ENCODE assay signal across 8 cellular contexts in the genomic region with DNA sequence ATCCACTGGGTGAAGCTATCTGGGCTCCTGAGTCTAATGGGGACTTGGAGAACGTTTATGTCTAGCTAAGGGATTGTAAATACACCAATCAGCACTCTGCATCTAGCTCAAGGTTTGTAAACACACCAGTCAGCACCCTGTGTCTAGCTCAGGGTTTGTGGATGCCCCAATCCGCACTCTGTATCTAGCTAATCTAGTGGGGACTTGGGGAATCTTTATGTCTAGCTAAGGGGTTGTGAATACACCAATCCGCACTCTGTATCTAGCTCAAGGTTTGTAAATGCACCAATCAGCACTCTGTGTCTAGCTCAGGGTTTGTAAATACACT.
A peak's percentile ranks its signal among the peaks of the same experiment; 100 is the strongest.
DNase-seq lines count a peak whose midpoint lies in the region; ATAC-seq, FAIRE-seq and TF ChIP-seq lines count a peak whose summit lies in the region.
"Not testable (repeated sequence)": the region's sequence is repeated elsewhere in the genome, so short reads cannot be mapped to it uniquely, and the experiment has no call there.

No MANE protein-coding gene starts in this region.

- intact Hi-C loops in CD4-positive, alpha-beta T cell (cut with DNase I, micrococcal nuclease): not testable (repeated sequence)
- intact Hi-C loops in K562 (cut with micrococcal nuclease): loop anchor here (2.0 to 10.0 kb wide), 4 partner anchors 46 to 250 kb away; no protein-coding TSS in a partner anchor

- H3K4me1 Mint-ChIP-seq in CD4-positive, alpha-beta T cell (ENCODE audit: low read depth); activated naive CD4-positive, alpha-beta T cell treated with anti-CD3 and anti-CD28 coated beads, Interleukin-2, amount 50 U/mL, for 24 hours; progenitor cell of endocrine pancreas (ENCODE audit: low read depth): not testable (repeated sequence)
- H3K4me1 Mint-ChIP-seq in neural crest cell: peaks cover 37% of the 10 kb centered on the region
- peaks cover 15% of the 10 kb centered on the region for H3K4me1 Mint-ChIP-seq in type B pancreatic cell (ENCODE audit: unreplicated experiment)

- H3K4me3 ChIP-seq in K562 (peak overlapping the region; percentile 72), epithelial cell of esophagus (ENCODE audit: low read length) (peak overlapping the region; percentile 39)

- not testable (repeated sequence) for H4K20me1 ChIP-seq in K562 (replicated peaks; ENCODE audit: control insufficient read depth, insufficient read depth, low read length)

- whole genome bisulfite sequencing in K562 (ENCODE audit: insufficient coverage, low coverage, missing lambda C conversion rate): 29% methylated on average over 3 of the region's 3 CpGs

- not testable (repeated sequence) for H3K9me3 Mint-ChIP-seq in CD4-positive, alpha-beta T cell; activated naive CD4-positive, alpha-beta T cell treated with anti-CD3 and anti-CD28 coated beads, Interleukin-2, amount 50 U/mL, for 24 hours; progenitor cell of endocrine pancreas (ENCODE audit: low read depth)
- H3K9me3 Mint-ChIP-seq in neural crest cell (peaks cover 21% of the 10 kb centered on the region), type B pancreatic cell (peaks cover 22% of the 10 kb centered on the region)

- not testable (repeated sequence) for TF ChIP-seq EP300 in K562 (IDR thresholded peaks at IDR 0.05; ENCODE audit: low read length)

- peaks cover 13 to 15% of the 10 kb centered on the region in 2 experiments; a peak in 4 of 5 replicates for H3K4me1 ChIP-seq in K562 (replicated peaks in 1 of 2; ENCODE audit: control insufficient read depth in 2 of 2, insufficient read depth in 2 of 2, low read length in 2 of 2)

- not testable (repeated sequence) for H3K27me3 Mint-ChIP-seq in CD4-positive, alpha-beta T cell; activated naive CD4-positive, alpha-beta T cell treated with anti-CD3 and anti-CD28 coated beads, Interleukin-2, amount 50 U/mL, for 24 hours; neural crest cell (ENCODE audit: low read depth); progenitor cell of endocrine pancreas; type B pancreatic cell

- TF ChIP-seq POLR2A in K562 (conservative IDR thresholded peaks at IDR 0.05): not testable (repeated sequence)

- not testable (repeated sequence) for H3K27ac Mint-ChIP-seq in CD4-positive, alpha-beta T cell; activated naive CD4-positive, alpha-beta T cell treated with anti-CD3 and anti-CD28 coated beads, Interleukin-2, amount 50 U/mL, for 24 hours; neural crest cell (ENCODE audit: unreplicated experiment); progenitor cell of endocrine pancreas
- H3K27ac Mint-ChIP-seq in type B pancreatic cell: peak overlapping the region; percentile 83

- TF ChIP-seq CTCF in CD4-positive, alpha-beta T cell (IDR thresholded peaks at IDR 0.05); K562 (IDR thresholded peaks at IDR 0.05 in 2 of 3, conservative IDR thresholded peaks at IDR 0.05 in 1 of 3; ENCODE audit: insufficient read depth in 2 of 3, low read depth in 1 of 3, low read length in 3 of 3); epithelial cell of esophagus (IDR thresholded peaks at IDR 0.05; ENCODE audit: insufficient read depth, low read depth, low read length, missing control alignments); neural crest cell (conservative IDR thresholded peaks at IDR 0.05); progenitor cell of endocrine pancreas (IDR thresholded peaks at IDR 0.05; ENCODE audit: unreplicated experiment); type B pancreatic cell (conservative IDR thresholded peaks at IDR 0.05): not testable (repeated sequence)

- FAIRE-seq in K562 (lab: Jason Lieb, UNC): not testable (repeated sequence)

- ATAC-seq in CD4-positive, alpha-beta T cell (ENCODE audit: poor library complexity); K562: not testable (repeated sequence)

- H3K27me3 ChIP-seq in CD4-positive, alpha-beta T cell (ENCODE audit: control insufficient read depth, insufficient read depth, low read length); K562 (ENCODE audit: control insufficient read depth in 2 of 2, insufficient read depth in 2 of 2, low read length in 2 of 2): not testable (repeated sequence)

- in situ Hi-C loops in K562 (cut with MboI): not testable (repeated sequence)

- POLR2A ChIA-PET in CD4-positive, alpha-beta T cell (lab: Charles Lee): interaction anchor here (1.3 kb wide), 1 partner anchor 507 kb away, joined by 4 read pairs; no protein-coding TSS in a partner anchor
- POLR2A ChIA-PET in K562 (lab: Yijun Ruan, JAX): interaction anchor here (0.6 to 3.6 kb wide), 23 partner anchors 8 to 998 kb away, joined by 3 to 41 read pairs (median 4); partner anchors contain the start of gene BTG1

- peak overlapping the region; percentile 85 for H3K4me2 ChIP-seq in K562 (ENCODE audit: insufficient read depth, low read length)

- H3K9ac ChIP-seq in K562 (ENCODE audit: insufficient read depth in 1 of 2, low read depth in 2 of 2, low read length in 2 of 2): peak overlapping the region; percentile 69 to 97

- not testable (repeated sequence) for H3K9me3 ChIP-seq in CD4-positive, alpha-beta T cell (ENCODE audit: control insufficient read depth, low read length); K562 (replicated peaks; ENCODE audit: control insufficient read depth, insufficient read depth, low read depth, low read length)

- not testable (repeated sequence) for H3K36me3 Mint-ChIP-seq in CD4-positive, alpha-beta T cell (ENCODE audit: low read depth); activated naive CD4-positive, alpha-beta T cell treated with anti-CD3 and anti-CD28 coated beads, Interleukin-2, amount 50 U/mL, for 24 hours; progenitor cell of endocrine pancreas (ENCODE audit: insufficient read depth); type B pancreatic cell
- H3K36me3 Mint-ChIP-seq in neural crest cell (ENCODE audit: low read depth): peaks cover 23% of the 10 kb centered on the region

- not testable (repeated sequence) for H3K9me1 ChIP-seq in K562 (ENCODE audit: control insufficient read depth, insufficient read depth, low read length)

- not testable (repeated sequence) for BruUV-seq in K562 (replicated peaks; lab: Mats Ljungman, UMichigan)

- H2AFZ ChIP-seq in K562 (ENCODE audit: low read depth, low read length): peak overlapping the region; percentile 95

- not testable (repeated sequence) for TF ChIP-seq RAD21 in K562 (CRISPR knock-in tag; conservative IDR thresholded peaks at IDR 0.05 in 1 of 2, IDR thresholded peaks at IDR 0.05 in 1 of 2)

- not testable (repeated sequence) for H3K27ac ChIP-seq in CD4-positive, alpha-beta T cell (ENCODE audit: low read depth, low read length)
- H3K27ac ChIP-seq in K562 (ENCODE audit: extremely low read depth, low read depth, low read length): peak overlapping the region; percentile 83

- H3K4me3 Mint-ChIP-seq in CD4-positive, alpha-beta T cell: peak overlapping the region; percentile 67
- H3K4me3 Mint-ChIP-seq in activated naive CD4-positive, alpha-beta T cell treated with anti-CD3 and anti-CD28 coated beads, Interleukin-2, amount 50 U/mL, for 24 hours: peak overlapping the region; percentile 11
- H3K4me3 Mint-ChIP-seq in neural crest cell (peak overlapping the region; percentile 76), progenitor cell of endocrine pancreas (ENCODE audit: low read depth) (peak overlapping the region; percentile 63), type B pancreatic cell (peak overlapping the region; percentile 82)

- CTCF ChIA-PET in CD4-positive, alpha-beta T cell (lab: Charles Lee); K562 (lab: Yijun Ruan, JAX; ENCODE audit: low intra/inter-chr PET ratio): not testable (repeated sequence)

- DNase-seq in CD4-positive, alpha-beta T cell; epithelial cell of esophagus (ENCODE audit: low read depth); neural crest cell (ENCODE audit: low read depth, low spot score); progenitor cell of endocrine pancreas (ENCODE audit: low spot score, unreplicated experiment); type B pancreatic cell (ENCODE audit: extremely low spot score, unreplicated experiment): not testable (repeated sequence)
- peak; percentile 53 for DNase-seq in ELF-1 (ENCODE audit: low read depth, low spot score)
- DNase-seq in K562 (ENCODE audit: extremely low read depth in 1 of 4, low spot score in 3 of 4): peak in 1 of 4 experiments; percentile 56

- peaks cover 57% of the 10 kb centered on the region for H3K79me2 ChIP-seq in K562 (ENCODE audit: control insufficient read depth, insufficient read depth, low read length)

- H3K36me3 ChIP-seq in K562 (ENCODE audit: control insufficient read depth, insufficient read depth, low read length): not testable (repeated sequence)

TF ChIP-seq in K562, 482 proteins besides CTCF, POLR2A, EP300 and RAD21 (continues in another document):
- TF ChIP-seq ZNF639 (CRISPR knock-in tag; conservative IDR thresholded peaks at IDR 0.05 in 1 of 2, IDR thresholded peaks at IDR 0.05 in 1 of 2): 0 out of 4 replicates have a peak, but pooled peaks of 1 of the 2 experiments have one; percentile 0

Comparison
In these comparisons a context has a peak if more than half of its experiments do, and no peak if none do; other contexts are left out.
1. H3K4me3 Mint-ChIP-seq: peak in every context shown above with its lines; median percentile 82 in type B pancreatic cell; 76 in neural crest cell; 67 in CD4-positive, alpha-beta T cell; 63 in progenitor cell of endocrine pancreas; 11 in activated naive CD4-positive, alpha-beta T cell treated with anti-CD3 and anti-CD28 coated beads, Interleukin-2, amount 50 U/mL, for 24 hours.